12 cellular contexts compared by ENCODE assay signal in genomic region chr13:112703935-112704633, GRCh38. TPM values are rescaled to one million over a fixed set of nuclear protein-coding genes. Genes with fewer than 3 reads are reported as not detected.
DNase-seq lines count a peak whose midpoint lies in the region; ATAC-seq and TF ChIP-seq lines count a peak whose summit lies in the region.
"Had no signal": no experiment of that assay in that cellular context is flagged by ENCODE, and none has a peak within 500 bp of the region (broad histone marks: within the 10 kb centered on the region; RNA-seq: fewer than 3 reads in every experiment).

No MANE protein-coding gene starts in this region.

- no peak for ATAC-seq in HG03045 (IDR thresholded peaks at IDR 0.05; ENCODE audit: unreplicated experiment)

- H3K4me3 ChIP-seq in Peyer's patch (no peak overlapping the region), skeletal muscle tissue (ENCODE audit: low read length in 3 of 3) (peak overlapping the region in 1 of 3 donors; percentile 13), BE2C (ENCODE audit: low read depth, low read length) (no peak overlapping the region)
- H3K4me3 ChIP-seq: breast epithelium had no signal

- H3K4me1 Mint-ChIP-seq in activated T-cell treated with anti-CD3 and anti-CD28 coated beads, Interleukin-2, amount 50 U/mL, for 24 hours (ENCODE audit: low read depth), result peaks cover 51% of the 10 kb centered on the region

- peak overlapping the region in 1 of 4 donors; percentile 3 for H3K27ac ChIP-seq in Peyer's patch
- peak overlapping the region; percentile 64 for H3K27ac ChIP-seq in skeletal muscle tissue (ENCODE audit: low read depth, low read length)

- no peak overlapping the region for H3K9ac ChIP-seq in skeletal muscle tissue (ENCODE audit: low read depth in 1 of 3, low read length in 3 of 3)

- H3K9me3 Mint-ChIP-seq in activated T-cell treated with anti-CD3 and anti-CD28 coated beads, Interleukin-2, amount 50 U/mL, for 24 hours, result no peaks in the 10 kb centered on the region
- H3K9me3 Mint-ChIP-seq: activated T-helper 1 cell treated with anti-CD3 and anti-CD28 coated beads, Interleukin-12 subunit alpha, Interleukin-12 subunit beta, Interleukin-2, Interleukin-4 antibody, amounts not matched to agents 30 ng/mL and 10 ng/mL and 1 ng/mL, durations not matched to agents 14 hours and 24 hours and 36 hours had no signal

- DNase-seq in activated T-cell treated with anti-CD3 and anti-CD28 coated beads, Interleukin-2, amount 50 U/mL, for 24 hours, result no peak
- no peak for DNase-seq in activated T-cell treated with anti-CD3 and anti-CD28 coated beads for 4 hours
- DNase-seq in Peyer's patch, result peak in 2 of 3 donors; percentile 25 to 36
- DNase-seq in left kidney (ENCODE audit: low read depth, low spot score), result peak; percentile 86
- DNase-seq in BE2C, result no peak
- no peak for DNase-seq in AML-193 (lab: John Stamatoyannopoulos, UW)
- DNase-seq: ACHN, DMS153 had no signal

- TF ChIP-seq POLR2A in Peyer's patch (IDR thresholded peaks at IDR 0.05), result no peak

- no peak for TF ChIP-seq CTCF in Peyer's patch (IDR thresholded peaks at IDR 0.05)
- TF ChIP-seq CTCF in BE2C (IDR thresholded peaks at IDR 0.05; ENCODE audit: low read depth, low read length), result no peak

- no peaks in the 10 kb centered on the region for H3K27me3 ChIP-seq in Peyer's patch
- H3K27me3 ChIP-seq in skeletal muscle tissue (ENCODE audit: control insufficient read depth in 3 of 3, insufficient read depth in 3 of 3, low read length in 3 of 3), result no peaks in the 10 kb centered on the region
- H3K27me3 ChIP-seq in BE2C, result no peaks in the 10 kb centered on the region
- H3K27me3 ChIP-seq: breast epithelium had no signal

- H3K27ac Mint-ChIP-seq in activated T-cell treated with anti-CD3 and anti-CD28 coated beads, Interleukin-2, amount 50 U/mL, for 24 hours, result peak overlapping the region; percentile 71
- H3K27ac Mint-ChIP-seq: activated T-helper 1 cell treated with anti-CD3 and anti-CD28 coated beads, Interleukin-12 subunit alpha, Interleukin-12 subunit beta, Interleukin-2, Interleukin-4 antibody, amounts not matched to agents 30 ng/mL and 10 ng/mL and 1 ng/mL, durations not matched to agents 14 hours and 24 hours and 36 hours had no signal

- no peaks in the 10 kb centered on the region for H3K9me3 ChIP-seq in Peyer's patch
- no peaks in the 10 kb centered on the region for H3K9me3 ChIP-seq in skeletal muscle tissue (ENCODE audit: control insufficient read depth in 3 of 3, low read length in 3 of 3)
- H3K9me3 ChIP-seq in BE2C, result no peaks in the 10 kb centered on the region
- H3K9me3 ChIP-seq: breast epithelium had no signal

- H3K27me3 Mint-ChIP-seq in activated T-cell treated with anti-CD3 and anti-CD28 coated beads, Interleukin-2, amount 50 U/mL, for 24 hours, result no peaks in the 10 kb centered on the region

- H3K4me1 ChIP-seq in Peyer's patch, result no peaks in the 10 kb centered on the region
- peaks cover 11 to 15% (median 12%) of the 10 kb centered on the region in 3 donors for H3K4me1 ChIP-seq in skeletal muscle tissue (ENCODE audit: control insufficient read depth in 3 of 3, insufficient read depth in 3 of 3, low read length in 3 of 3)
- H3K4me1 ChIP-seq in BE2C, result peaks cover 13% of the 10 kb centered on the region
- H3K4me1 ChIP-seq: breast epithelium had no signal

- peaks cover 21% of the 10 kb centered on the region for H3K36me3 Mint-ChIP-seq in activated T-cell treated with anti-CD3 and anti-CD28 coated beads, Interleukin-2, amount 50 U/mL, for 24 hours (ENCODE audit: low read depth)

- no peaks in the 10 kb centered on the region for H3K36me3 ChIP-seq in Peyer's patch
- H3K36me3 ChIP-seq in skeletal muscle tissue (ENCODE audit: control insufficient read depth in 3 of 3, insufficient read depth in 3 of 3, low read length in 3 of 3), result no peaks in the 10 kb centered on the region
- no peaks in the 10 kb centered on the region; the same call in 1 of the 2 replicates for H3K36me3 ChIP-seq in BE2C
- H3K36me3 ChIP-seq: breast epithelium had no signal

- no peak overlapping the region for H3K4me3 Mint-ChIP-seq in activated T-cell treated with anti-CD3 and anti-CD28 coated beads, Interleukin-2, amount 50 U/mL, for 24 hours
- H3K4me3 Mint-ChIP-seq: activated T-helper 1 cell treated with anti-CD3 and anti-CD28 coated beads, Interleukin-12 subunit alpha, Interleukin-12 subunit beta, Interleukin-2, Interleukin-4 antibody, amounts not matched to agents 30 ng/mL and 10 ng/mL and 1 ng/mL, durations not matched to agents 14 hours and 24 hours and 36 hours had no signal

RNA-seq across cellular contexts. Expression of gene ATP11A, which starts 14.2 kb away (rescaled TPM):
- 10 to 100 TPM; 33.1 to 64.2 (median 53.7) TPM for total RNA-seq in Peyer's patch
- 11.5 TPM for total RNA-seq in skeletal muscle tissue
- 18.4 TPM for polyA plus RNA-seq in BE2C (2012; ENCODE audit: insufficient read depth, insufficient read length, low read depth)

Comparison
In these comparisons a context has a peak if more than half of its experiments do, and no peak if none do; other contexts are left out.
1. DNase-seq: peak in Peyer's patch (2 of 3) and left kidney (single experiment); none in activated T-cell treated with anti-CD3 and anti-CD28 coated beads, Interleukin-2, amount 50 U/mL, for 24 hours (single experiment), activated T-cell treated with anti-CD3 and anti-CD28 coated beads for 4 hours (single experiment), BE2C (single experiment) and AML-193 (0 of 2).